Comparison of ENCODE assay signal across 8 cellular contexts in genomic region chr15:69031013-69032001, GRCh38. TPM values are rescaled to one million over a fixed set of nuclear protein-coding genes. Genes with fewer than 3 reads are reported as not detected.
A peak's percentile ranks its signal among the peaks of the same experiment; 100 is the strongest.
DNase-seq lines count a peak whose midpoint lies in the region; ATAC-seq and TF ChIP-seq lines count a peak whose summit lies in the region.

No MANE protein-coding gene starts in this region.

- no peak overlapping the region for H3K4me3 Mint-ChIP-seq in HFFc6
- H3K4me3 Mint-ChIP-seq in endodermal cell, result peak overlapping the region; percentile 42

- no peak overlapping the region for H2BK12ac ChIP-seq in mesenchymal stem cell (ENCODE audit: low read length in 2 of 2)

- H3K36me3 ChIP-seq in endodermal cell (ENCODE audit: control insufficient read depth, insufficient read depth, low read length), result no peaks in the 10 kb centered on the region
- H3K36me3 ChIP-seq in mesenchymal stem cell (ENCODE audit: control insufficient read depth in 1 of 2, insufficient read depth in 2 of 2, low read depth in 1 of 2, low read length in 2 of 2), result peaks cover 0 to 2% of the 10 kb centered on the region in 2 experiments
- H3K36me3 ChIP-seq in thoracic aorta, result no peaks in the 10 kb centered on the region

- peak overlapping the region; percentile 72 for H4K91ac ChIP-seq in mesenchymal stem cell (ENCODE audit: low read length)

- no peak overlapping the region for H2BK120ac ChIP-seq in mesenchymal stem cell (ENCODE audit: low read depth, low read length)

- H3K27me3 ChIP-seq in endodermal cell (ENCODE audit: control insufficient read depth, insufficient read depth, low read length, poor library complexity, severe bottlenecking) (peaks cover 13% of the 10 kb centered on the region), mesenchymal stem cell (ENCODE audit: control insufficient read depth in 1 of 2, insufficient read depth in 1 of 2, low read length in 2 of 2) (peaks cover 0 to 7% of the 10 kb centered on the region in 2 experiments), thoracic aorta (replicated peaks; ENCODE audit: insufficient read depth) (no peaks in the 10 kb centered on the region)

- no peak overlapping the region for H3K14ac ChIP-seq in mesenchymal stem cell (ENCODE audit: low read length in 2 of 2)

- ATAC-seq in thoracic aorta (ENCODE audit: insufficient number of reproducible peaks, low FRiP score, low read depth) (no peak), HG02759 (IDR thresholded peaks at IDR 0.05; ENCODE audit: unreplicated experiment) (no peak)

- H2BK15ac ChIP-seq in mesenchymal stem cell (ENCODE audit: low read depth, poor library complexity, severe bottlenecking), result no peak overlapping the region

- H3K79me1 ChIP-seq in mesenchymal stem cell (replicated peaks; ENCODE audit: low read length, poor library complexity, severe bottlenecking), result no peaks in the 10 kb centered on the region

- H3K27ac ChIP-seq in endodermal cell (ENCODE audit: low read depth, low read length) (no peak overlapping the region), mesenchymal stem cell (ENCODE audit: low read length, poor library complexity, severe bottlenecking) (no peak overlapping the region), thoracic aorta (no peak overlapping the region)

- DNase-seq in AG09319 (ENCODE audit: extremely low read depth, low read depth), result no peak
- DNase-seq in HFFc6, result no peak
- peak; percentile 34 for DNase-seq in activated CD4-positive, CD25-positive, alpha-beta regulatory T cell treated with anti-CD3 and anti-CD28 coated beads, Interleukin-2, amount 50 U/mL, for 72 hours
- peak; percentile 92 for DNase-seq in endodermal cell
- DNase-seq in mesenchymal stem cell, result peak; percentile 46
- no peak for DNase-seq in thoracic aorta (ENCODE audit: low spot score)
- no peak for DNase-seq in amniotic stem cell (lab: John Stamatoyannopoulos, UW)

- no peaks in the 10 kb centered on the region for H3K9me3 ChIP-seq in endodermal cell (ENCODE audit: control insufficient read depth, low read length)
- H3K9me3 ChIP-seq in mesenchymal stem cell (ENCODE audit: control insufficient read depth, low read length), result no peaks in the 10 kb centered on the region
- H3K9me3 ChIP-seq in thoracic aorta, result no peaks in the 10 kb centered on the region

- 21 to 30% methylated on average over 17 to 42 of the region's 42 CpGs for WGBS in endodermal cell (ENCODE audit: insufficient coverage in 1 of 2, insufficient read length in 1 of 2), 2 experiments
- WGBS in mesenchymal stem cell, result 17% methylated on average over 42 of the region's 42 CpGs

- H4K8ac ChIP-seq in mesenchymal stem cell (ENCODE audit: low read length), result peak overlapping the region; percentile 72

- H3K9me3 Mint-ChIP-seq in HFFc6 (no peaks in the 10 kb centered on the region), endodermal cell (no peaks in the 10 kb centered on the region)

- H3K4me1 Mint-ChIP-seq in HFFc6 (ENCODE audit: low read depth) (peaks cover 38% of the 10 kb centered on the region), endodermal cell (peaks cover 3% of the 10 kb centered on the region)

- peak; percentile 57 for TF ChIP-seq CTCF in AG09319 (IDR thresholded peaks at IDR 0.05; ENCODE audit: low read depth, low read length)
- TF ChIP-seq CTCF in HFFc6 (IDR thresholded peaks at IDR 0.05), result peak; percentile 49; the same call in 1 of the 2 replicates
- TF ChIP-seq CTCF in endodermal cell (conservative IDR thresholded peaks at IDR 0.05), result peak; percentile 81
- no peak for TF ChIP-seq CTCF in thoracic aorta (IDR thresholded peaks at IDR 0.05)

- no peak overlapping the region for H3K4ac ChIP-seq in mesenchymal stem cell (ENCODE audit: low read depth in 1 of 2, low read length in 2 of 2)

- no peak overlapping the region for H2BK5ac ChIP-seq in mesenchymal stem cell (ENCODE audit: low read depth, low read length, poor library complexity, severe bottlenecking)

- H3K4me3 ChIP-seq in endodermal cell (ENCODE audit: low read length) (peak overlapping the region; percentile 7), mesenchymal stem cell (ENCODE audit: insufficient read depth in 1 of 2, low read depth in 1 of 2, low read length in 2 of 2) (peak overlapping the region; percentile 48 to 73), thoracic aorta (peak overlapping the region; percentile 51)

- no peaks in the 10 kb centered on the region for H3K4me1 ChIP-seq in endodermal cell (ENCODE audit: control insufficient read depth, insufficient read depth, low read length)
- peaks cover 16% of the 10 kb centered on the region for H3K4me1 ChIP-seq in mesenchymal stem cell (ENCODE audit: control insufficient read depth, insufficient read depth, low read depth, low read length)
- no peaks in the 10 kb centered on the region for H3K4me1 ChIP-seq in thoracic aorta (ENCODE audit: control insufficient read depth in 1 of 2, low read depth in 2 of 2)

- H3K23ac ChIP-seq in mesenchymal stem cell (ENCODE audit: low read length in 2 of 2), result no peak overlapping the region

- no peak overlapping the region for H3K18ac ChIP-seq in mesenchymal stem cell (ENCODE audit: low read depth in 1 of 2, low read length in 2 of 2)

- H3K27ac Mint-ChIP-seq in HFFc6, result no peak overlapping the region
- no peak overlapping the region for H3K27ac Mint-ChIP-seq in endodermal cell

- H2AK5ac ChIP-seq in mesenchymal stem cell (ENCODE audit: low read length, severe bottlenecking), result no peak overlapping the region

- peak overlapping the region; percentile 30 for H2AFZ ChIP-seq in mesenchymal stem cell (ENCODE audit: low read depth, low read length)

- no peaks in the 10 kb centered on the region; the same call in 1 of the 2 replicates for H3K27me3 Mint-ChIP-seq in HFFc6 (ENCODE audit: insufficient read depth)
- peaks cover 27% of the 10 kb centered on the region for H3K27me3 Mint-ChIP-seq in endodermal cell (ENCODE audit: insufficient read depth)

- peak overlapping the region; percentile 69 for H3K4me2 ChIP-seq in mesenchymal stem cell (ENCODE audit: low read length, poor library complexity, severe bottlenecking)

- H3K9ac ChIP-seq in endodermal cell (ENCODE audit: extremely low read depth, low read length, poor library complexity, severe bottlenecking), result no peak overlapping the region
- H3K9ac ChIP-seq in mesenchymal stem cell (ENCODE audit: low read length), result peak overlapping the region; percentile 57

- H3K36me3 Mint-ChIP-seq in HFFc6 (ENCODE audit: low read depth) (no peaks in the 10 kb centered on the region), endodermal cell (ENCODE audit: low read depth) (no peaks in the 10 kb centered on the region)

RNA-seq across cellular contexts. Expression of gene NOX5, which starts 16.8 kb away (rescaled TPM):
- under 1 TPM; 0.19 to 0.77 (median 0.64) TPM for total RNA-seq in HFFc6 (2021; fragmentation: NEBNext Ultra II Directional; extraction: Animal tissue kit (Norgen Biotek cat#: 25700))
- total RNA-seq in endodermal cell, result not detected
- 0.11 TPM for polyA plus RNA-seq in endodermal cell (2013, experiment 1 of 2)
- not detected for polyA plus RNA-seq in endodermal cell (2013, experiment 2 of 2)
- polyA plus RNA-seq in mesenchymal stem cell (2013, experiment 1 of 2), result 0.04 TPM
- polyA plus RNA-seq in mesenchymal stem cell (2013, experiment 2 of 2), result 0.03 TPM
- under 1 TPM; 0.54 to 0.92 TPM for total RNA-seq in thoracic aorta

Comparison
In these comparisons a context has a peak if more than half of its experiments do, and no peak if none do; other contexts are left out.
1. DNase-seq: peak in activated CD4-positive, CD25-positive, alpha-beta regulatory T cell treated with anti-CD3 and anti-CD28 coated beads, Interleukin-2, amount 50 U/mL, for 72 hours (single experiment), endodermal cell (single experiment) and mesenchymal stem cell (single experiment); none in AG09319 (single experiment), HFFc6 (single experiment), thoracic aorta (single experiment) and amniotic stem cell (single experiment).
2. H3K4me3 ChIP-seq: peak in every context shown above with its lines; median percentile 60 in mesenchymal stem cell; 51 in thoracic aorta; 7 in endodermal cell.